ENCODE assay signal across 20 cellular contexts in the genomic region with DNA sequence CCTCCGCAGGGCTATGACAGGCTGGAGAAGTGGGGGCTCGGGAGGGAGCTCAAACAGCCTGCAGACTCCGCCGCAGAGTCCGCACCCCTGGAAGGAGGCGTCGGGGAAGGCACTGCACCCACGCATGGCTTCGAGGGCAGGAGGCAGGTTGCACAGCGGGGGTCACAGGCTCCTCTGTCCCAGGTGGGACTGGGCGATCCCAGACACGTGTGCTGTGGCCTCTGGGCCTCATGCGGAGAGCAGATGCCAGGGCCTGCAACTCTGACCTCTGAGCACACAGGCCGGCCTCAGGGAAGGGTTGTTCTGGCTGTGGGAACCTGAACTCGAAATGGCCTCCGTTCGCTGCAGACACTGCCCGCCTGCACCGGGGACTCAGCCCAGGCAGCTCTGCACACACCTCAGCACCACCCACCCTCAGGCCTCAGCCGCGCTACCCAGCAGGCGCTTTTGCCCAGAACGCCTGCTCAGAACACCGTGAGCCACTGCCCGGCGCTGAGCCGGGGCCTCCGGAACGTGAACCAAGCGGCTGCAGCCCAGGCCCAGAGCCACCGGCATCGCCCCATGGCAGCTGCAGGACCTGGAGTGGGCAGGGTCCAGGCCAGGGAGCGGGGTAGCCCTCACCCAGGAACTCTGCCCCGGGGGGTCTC.
DNase-seq lines count a peak whose midpoint lies in the region; ATAC-seq, FAIRE-seq and TF ChIP-seq lines count a peak whose summit lies in the region.
"Had no signal": no experiment of that assay in that cellular context is flagged by ENCODE, and none has a peak within 500 bp of the region (broad histone marks: within the 10 kb centered on the region; RNA-seq: fewer than 3 reads in every experiment).

No MANE protein-coding gene starts in this region.

- H3K4me1 ChIP-seq in NT2/D1 (ENCODE audit: insufficient read depth, insufficient read length), result no peaks in the 10 kb centered on the region
- no peaks in the 10 kb centered on the region for H3K4me1 ChIP-seq in kidney (ENCODE audit: control insufficient read depth in 1 of 2, insufficient read depth in 1 of 2, low read depth in 1 of 2, low read length in 2 of 2)

- H3K27me3 ChIP-seq in NT2/D1 (ENCODE audit: insufficient read depth, insufficient read length), result no peaks in the 10 kb centered on the region
- H3K27me3 ChIP-seq: BLaER1 had no signal

- no peaks in the 10 kb centered on the region for H3K36me3 ChIP-seq in NT2/D1 (ENCODE audit: insufficient read depth, insufficient read length, low read length)
- H3K36me3 ChIP-seq in kidney (ENCODE audit: control insufficient read depth in 1 of 2, insufficient read depth in 2 of 2, low read length in 2 of 2), result no peaks in the 10 kb centered on the region
- H3K36me3 ChIP-seq: BLaER1 had no signal

- TF ChIP-seq CTCF in kidney (IDR thresholded peaks at IDR 0.05; ENCODE audit: borderline replicate concordance, extremely low read depth, insufficient read depth), result no peak

- intact Hi-C loops in Right ventricle myocardium inferior (cut with DNase I) (no loop called here), cardiac septum (cut with DNase I) (no loop called here), kidney (cut with DNase I) (no loop called here)

- DNase-seq in Right ventricle myocardium inferior (ENCODE audit: missing footprints) (peak; percentile 45), cardiac septum (ENCODE audit: low spot score) (no peak), NT2/D1 (ENCODE audit: low read depth, low spot score) (no peak), kidney (peak; percentile 61), OCI-M1 (lab: John Stamatoyannopoulos, UW) (no peak)
- DNase-seq: Calu3; CD4-positive, alpha-beta memory T cell; COR-L47; DMS53; DMS79 treated with DMSO at 0.1 percent for 48 hours; GF-D8; GOT3; H7; HCEC 1CT had no signal

- H3K4me3 ChIP-seq in NT2/D1 (ENCODE audit: insufficient read length, low read depth) (no peak overlapping the region), kidney (ENCODE audit: low read length in 2 of 2) (no peak overlapping the region)
- H3K4me3 ChIP-seq: BLaER1 had no signal

- FAIRE-seq in kidney (lab: Jason Lieb, UNC), result no peak
- FAIRE-seq: A204.1, GM12891, GM18507 had no signal

- H3K9me3 ChIP-seq in NT2/D1 (ENCODE audit: insufficient read depth, low read length) (no peaks in the 10 kb centered on the region), kidney (ENCODE audit: control insufficient read depth in 1 of 2, low read length in 2 of 2) (no peaks in the 10 kb centered on the region)

- ATAC-seq in Right ventricle myocardium inferior, result no peak
- no peak for ATAC-seq in GM21576 (IDR thresholded peaks at IDR 0.05; ENCODE audit: unreplicated experiment)

- peak overlapping the region; percentile 21 for H3K9ac ChIP-seq in NT2/D1 (ENCODE audit: insufficient read length, low read depth)
- H3K9ac ChIP-seq in kidney (ENCODE audit: low read length in 2 of 2), result no peak overlapping the region
- H3K9ac ChIP-seq: BLaER1 had no signal

- H3K27ac ChIP-seq in kidney (ENCODE audit: low read depth in 2 of 2, low read length in 2 of 2), result no peak overlapping the region
- H3K27ac ChIP-seq: 22Rv1, BLaER1 had no signal

Comparison
In these comparisons a context has a peak if more than half of its experiments do, and no peak if none do; other contexts are left out.
1. DNase-seq: peak in Right ventricle myocardium inferior (single experiment) and kidney (single experiment); none in cardiac septum (single experiment), NT2/D1 (single experiment) and OCI-M1 (single experiment).